Comparison of ENCODE assay signal across 9 cellular contexts in the genomic region with DNA sequence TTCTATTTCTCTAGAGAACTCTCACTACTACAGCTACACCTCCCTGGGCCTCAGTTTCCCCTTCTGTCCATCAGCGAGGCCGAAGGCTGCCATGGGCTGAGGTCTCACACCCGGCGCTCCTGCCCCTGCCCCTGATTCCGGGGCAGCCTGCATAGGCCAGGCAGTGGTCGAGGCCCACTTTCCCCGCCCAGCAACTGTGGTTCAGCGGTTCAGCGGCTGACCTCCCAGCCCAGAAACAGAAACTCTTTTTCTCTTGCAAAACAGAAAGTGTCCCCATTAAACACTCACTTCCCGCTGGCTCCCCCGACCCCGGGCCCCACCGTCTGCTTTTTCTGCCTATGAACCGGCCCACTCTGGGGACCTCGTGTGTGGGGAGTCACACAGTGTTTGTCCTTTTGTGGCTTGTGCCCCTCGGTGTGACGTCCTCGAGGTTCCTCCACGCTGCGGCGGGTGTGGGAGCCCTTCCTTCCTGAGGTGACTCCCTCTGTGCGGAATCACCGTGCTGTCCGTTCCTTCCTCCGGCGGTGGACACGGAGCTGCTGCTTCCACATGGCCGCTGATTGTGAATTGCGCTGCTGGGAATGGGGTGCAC. TPM values are rescaled to one million over a fixed set of nuclear protein-coding genes. Genes with fewer than 3 reads are reported as not detected.
DNase-seq lines count a peak whose midpoint lies in the region; ATAC-seq, FAIRE-seq and TF ChIP-seq lines count a peak whose summit lies in the region.
"Had no signal": no experiment of that assay in that cellular context is flagged by ENCODE, and none has a peak within 500 bp of the region (broad histone marks: within the 10 kb centered on the region; RNA-seq: fewer than 3 reads in every experiment).

No MANE protein-coding gene starts in this region.

- no peak overlapping the region for H2AFZ ChIP-seq in HepG2 (ENCODE audit: low read length)

- CTCF ChIA-PET in HepG2 (lab: Yijun Ruan, JAX; ENCODE audit: low intra/inter-chr PET ratio, low total read pairs): no interaction called here

- no TSS peak for BruUV-seq in HepG2 (replicated peaks; lab: Mats Ljungman, UMichigan)

- peaks cover 2 to 8% of the 10 kb centered on the region in 2 donors for H3K36me3 Mint-ChIP-seq in activated T-cell treated with anti-CD3 and anti-CD28 coated beads, Interleukin-2, amount 50 U/mL, for 72 hours (ENCODE audit: insufficient read depth in 2 of 2)

- H3K27ac ChIP-seq in HepG2 (ENCODE audit: extremely low read length, insufficient read depth, low read length) (no peak overlapping the region), stomach (peak overlapping the region; percentile 33 to 76 (median 72))

- no peak for TF ChIP-seq EP300 in HepG2 (IDR thresholded peaks at IDR 0.05; ENCODE audit: low read depth in 2 of 2, low read length in 2 of 2)
- no peak for TF ChIP-seq EP300 in HepG2 (CRISPR knock-in tag; IDR thresholded peaks at IDR 0.05; ENCODE audit: borderline replicate concordance)
- TF ChIP-seq EP300 in stomach (IDR thresholded peaks at IDR 0.05): no peak

- peak; percentile 59 for DNase-seq in GF-D8 (lab: John Stamatoyannopoulos, UW)
- peak; percentile 66 to 68 for DNase-seq in activated T-cell treated with anti-CD3 and anti-CD28 coated beads, Interleukin-2, amount 50 U/mL, for 72 hours
- no peak for DNase-seq in HepG2 (ENCODE audit: low spot score)
- peak; percentile 50 for DNase-seq in stomach
- DNase-seq in DMS 273 treated with DMSO at 0.1 percent for 48 hours (lab: John Stamatoyannopoulos, UW): no peak

- intact Hi-C loops in HepG2 (cut with micrococcal nuclease; ENCODE audit: unreplicated experiment) (no loop called here), stomach (cut with DNase I; ENCODE audit: low total_unique reads) (no loop called here)

- no peak overlapping the region for H3K9ac ChIP-seq in HepG2 (ENCODE audit: insufficient read depth, low read depth, low read length)

- FAIRE-seq in HepG2 (lab: Jason Lieb, UNC): no peak

- ATAC-seq in HG03095 (IDR thresholded peaks at IDR 0.05; ENCODE audit: unreplicated experiment) (peak; percentile 48), HepG2 (peak; percentile 61), HG03565 (IDR thresholded peaks at IDR 0.05; ENCODE audit: unreplicated experiment) (no peak), GM18498 (IDR thresholded peaks at IDR 0.05; ENCODE audit: unreplicated experiment) (no peak)
- ATAC-seq in activated T-cell treated with anti-CD3 and anti-CD28 coated beads, Interleukin-2, amount 50 U/mL, for 72 hours (replicated peaks in 1 of 2): peak; percentile 30 to 45

- H3K4me1 Mint-ChIP-seq in activated T-cell treated with anti-CD3 and anti-CD28 coated beads, Interleukin-2, amount 50 U/mL, for 72 hours (ENCODE audit: low read depth): peaks cover 36% of the 10 kb centered on the region

- WGBS in HepG2 (ENCODE audit: low lambda C conversion rate): 30% methylated on average over 29 of the region's 29 CpGs
- 46 to 64% (median 56%) methylated on average over 29 of the region's 29 CpGs for WGBS in stomach, 5 donors

- TF ChIP-seq POLR2A in HepG2 (IDR thresholded peaks at IDR 0.05; ENCODE audit: insufficient read depth in 1 of 2, low read depth in 2 of 2, low read length in 2 of 2) (no peak), stomach (IDR thresholded peaks at IDR 0.05) (no peak)

- peak overlapping the region; percentile 67 for H3K4me2 ChIP-seq in HepG2 (ENCODE audit: low read depth, low read length)

- H3K27me3 Mint-ChIP-seq in activated T-cell treated with anti-CD3 and anti-CD28 coated beads, Interleukin-2, amount 50 U/mL, for 72 hours (ENCODE audit: low read depth): peaks cover 17% of the 10 kb centered on the region

- TF ChIP-seq RAD21 in HepG2 (CRISPR knock-in tag; IDR thresholded peaks at IDR 0.05): no peak

- no peaks in the 10 kb centered on the region for H3K36me3 ChIP-seq in HepG2 (replicated peaks in 1 of 2; ENCODE audit: control insufficient read depth in 1 of 2, insufficient read depth in 2 of 2, low read length in 2 of 2)
- no peaks in the 10 kb centered on the region for H3K36me3 ChIP-seq in stomach

- H3K4me3 ChIP-seq in HepG2 (replicated peaks in 1 of 3; ENCODE audit: insufficient read depth in 1 of 3, low read depth in 2 of 3, low read length in 3 of 3) (peak overlapping the region in 2 of 3 experiments; percentile 18 to 55; a peak in 2 of 6 replicates), stomach (peak overlapping the region; percentile 1 to 46 (median 36))

- H3K27ac Mint-ChIP-seq in activated T-cell treated with anti-CD3 and anti-CD28 coated beads, Interleukin-2, amount 50 U/mL, for 72 hours: peak overlapping the region; percentile 47

- H4K20me1 ChIP-seq in HepG2 (ENCODE audit: insufficient read depth, low read length): no peaks in the 10 kb centered on the region; the same call in 1 of the 2 replicates

- H3K9me3 ChIP-seq in HepG2 (ENCODE audit: low read length) (no peaks in the 10 kb centered on the region), stomach (no peaks in the 10 kb centered on the region)

- in situ Hi-C loops in HepG2 (cut with HindIII; ENCODE audit: extremely low pct_ligation_motif_present, low pct_unique_long_range_greater_than_20kb): no loop called here

- peaks cover 27% of the 10 kb centered on the region for H3K4me1 ChIP-seq in HepG2 (ENCODE audit: insufficient read depth, low read length)
- H3K4me1 ChIP-seq in stomach: peaks cover 7 to 24% (median 17%) of the 10 kb centered on the region in 4 donors

- H3K4me3 Mint-ChIP-seq in activated T-cell treated with anti-CD3 and anti-CD28 coated beads, Interleukin-2, amount 50 U/mL, for 72 hours: peak overlapping the region; percentile 70 to 82

- H3K79me2 ChIP-seq in HepG2 (ENCODE audit: insufficient read depth, low read length): no peaks in the 10 kb centered on the region

- H3K27me3 ChIP-seq in HepG2 (ENCODE audit: control insufficient read depth in 1 of 2, insufficient read depth in 2 of 2, low read length in 2 of 2) (peaks cover 17 to 61% of the 10 kb centered on the region in 2 experiments), stomach (peaks cover 0 to 5% (median 0%) of the 10 kb centered on the region in 3 donors)

- no peak for TF ChIP-seq CTCF in HepG2 (CRISPR knock-in tag; IDR thresholded peaks at IDR 0.05)
- TF ChIP-seq CTCF in stomach (IDR thresholded peaks at IDR 0.05): no peak

- H3K9me3 Mint-ChIP-seq in activated T-cell treated with anti-CD3 and anti-CD28 coated beads, Interleukin-2, amount 50 U/mL, for 72 hours: no peaks in the 10 kb centered on the region

- POLR2A ChIA-PET in HepG2 (lab: Yijun Ruan, JAX): no interaction called here

RNA-seq across cellular contexts. Expression of a gene that starts 16.0 kb away (rescaled TPM):
- total RNA-seq in activated T-cell treated with anti-CD3 and anti-CD28 coated beads, Interleukin-2, amount 50 U/mL, for 72 hours: 10 to 100 TPM; 15.7 to 23.0 TPM
- not detected in 2 replicates for total RNA-seq in HepG2 (2016; rRNA removed; fragmentation: Illumina TruSeq; extraction: Trizol)
- total RNA-seq in HepG2 (2016; cell fraction: cytosol; rRNA removed; fragmentation: Illumina TruSeq; extraction: Trizol; ENCODE audit: low read depth): not detected in 2 replicates
- 0.11 TPM in 1 of 2 replicates, not detected in the other for total RNA-seq in HepG2 (2016; cell fraction: insoluble cytoplasmic fraction; rRNA removed; fragmentation: Illumina TruSeq; extraction: Trizol)
- total RNA-seq in HepG2 (2016; cell fraction: membrane; rRNA removed; fragmentation: Illumina TruSeq; extraction: Trizol): 0.09 TPM in 1 of 2 replicates, not detected in the other
- 0.59 TPM in 1 of 2 replicates, not detected in the other for total RNA-seq in HepG2 (2016; cell fraction: nucleus; rRNA removed; fragmentation: Illumina TruSeq; extraction: Trizol)
- polyA plus RNA-seq in HepG2 (2011; rRNA removed): 0.04 and 0.31 TPM in 2 replicates
- 0.15 and 0.24 TPM in 2 replicates for polyA plus RNA-seq in HepG2 (2011; cell fraction: cytosol; rRNA removed)
- 0.18 and 0.19 TPM in 2 replicates for polyA plus RNA-seq in HepG2 (2011; cell fraction: nucleus; rRNA removed)
- not detected in 2 replicates for polyA plus RNA-seq in HepG2 (2012)
- polyA plus RNA-seq in HepG2 (2016; cell fraction: cytosol; fragmentation: Illumina TruSeq; extraction: Trizol; ENCODE audit: low read depth): 0.41 TPM in 1 of 2 replicates, not detected in the other
- polyA plus RNA-seq in HepG2 (2016; cell fraction: insoluble cytoplasmic fraction; fragmentation: Illumina TruSeq; extraction: Trizol; ENCODE audit: low read depth): not detected in 2 replicates
- not detected in 2 replicates for polyA plus RNA-seq in HepG2 (2016; cell fraction: membrane; fragmentation: Illumina TruSeq; extraction: Trizol; ENCODE audit: low read depth)
- polyA plus RNA-seq in HepG2 (2016; cell fraction: nucleus; fragmentation: Illumina TruSeq; extraction: Trizol; ENCODE audit: insufficient read depth, low read depth): not detected in 2 replicates
- polyA minus RNA-seq in HepG2 (2011; rRNA and poly(A)+ RNA removed; ENCODE audit: low replicate concordance): 0.70 TPM in 1 of 2 replicates, not detected in the other
- not detected in 2 replicates for polyA minus RNA-seq in HepG2 (2011; cell fraction: cytosol; rRNA and poly(A)+ RNA removed)
- not detected in 2 replicates for polyA minus RNA-seq in HepG2 (2011; cell fraction: nucleus; rRNA and poly(A)+ RNA removed)
- total RNA-seq in stomach: 1 to 10 TPM in 1 of 5 donors, under 1 TPM in 1, not detected in 3; 0.18 to 2.2 TPM
- under 1 TPM; 0.31 to 0.76 (median 0.60) TPM for polyA plus RNA-seq in stomach
- polyA plus RNA-seq: neural cell had no signal

RNA-seq across cellular contexts. Expression of a gene that starts 26.8 kb away (rescaled TPM):
- total RNA-seq in activated T-cell treated with anti-CD3 and anti-CD28 coated beads, Interleukin-2, amount 50 U/mL, for 72 hours: under 1 TPM; 0.12 to 0.56 TPM
- not detected in 2 replicates for total RNA-seq in HepG2 (2016; rRNA removed; fragmentation: Illumina TruSeq; extraction: Trizol)
- not detected in 2 replicates for total RNA-seq in HepG2 (2016; cell fraction: cytosol; rRNA removed; fragmentation: Illumina TruSeq; extraction: Trizol; ENCODE audit: low read depth)
- not detected in 2 replicates for total RNA-seq in HepG2 (2016; cell fraction: insoluble cytoplasmic fraction; rRNA removed; fragmentation: Illumina TruSeq; extraction: Trizol)
- not detected in 2 replicates for total RNA-seq in HepG2 (2016; cell fraction: membrane; rRNA removed; fragmentation: Illumina TruSeq; extraction: Trizol)
- not detected in 2 replicates for total RNA-seq in HepG2 (2016; cell fraction: nucleus; rRNA removed; fragmentation: Illumina TruSeq; extraction: Trizol)
- not detected in 2 replicates for polyA plus RNA-seq in HepG2 (2011; rRNA removed)
- polyA plus RNA-seq in HepG2 (2011; cell fraction: cytosol; rRNA removed): not detected in 2 replicates
- not detected in 2 replicates for polyA plus RNA-seq in HepG2 (2011; cell fraction: nucleus; rRNA removed)
- not detected in 2 replicates for polyA plus RNA-seq in HepG2 (2012)
- not detected in 2 replicates for polyA plus RNA-seq in HepG2 (2016; cell fraction: cytosol; fragmentation: Illumina TruSeq; extraction: Trizol; ENCODE audit: low read depth)
- polyA plus RNA-seq in HepG2 (2016; cell fraction: insoluble cytoplasmic fraction; fragmentation: Illumina TruSeq; extraction: Trizol; ENCODE audit: low read depth): not detected in 2 replicates
- polyA plus RNA-seq in HepG2 (2016; cell fraction: membrane; fragmentation: Illumina TruSeq; extraction: Trizol; ENCODE audit: low read depth): not detected in 2 replicates
- not detected in 2 replicates for polyA plus RNA-seq in HepG2 (2016; cell fraction: nucleus; fragmentation: Illumina TruSeq; extraction: Trizol; ENCODE audit: insufficient read depth, low read depth)
- polyA minus RNA-seq in HepG2 (2011; rRNA and poly(A)+ RNA removed; ENCODE audit: low replicate concordance): not detected in 2 replicates
- polyA minus RNA-seq in HepG2 (2011; cell fraction: cytosol; rRNA and poly(A)+ RNA removed): not detected in 2 replicates
- not detected in 2 replicates for polyA minus RNA-seq in HepG2 (2011; cell fraction: nucleus; rRNA and poly(A)+ RNA removed)
- total RNA-seq in stomach: under 1 TPM in 1 of 5 donors, not detected in 4; 0.43 TPM
- polyA plus RNA-seq in stomach: under 1 TPM in 1 of 3 donors, not detected in 2; 0.10 TPM

RNA-seq across cellular contexts. Expression of a gene that starts 33.7 kb away (rescaled TPM):
- total RNA-seq in activated T-cell treated with anti-CD3 and anti-CD28 coated beads, Interleukin-2, amount 50 U/mL, for 72 hours: 1 to 10 TPM in 1 of 2 donors, under 1 TPM in 1; 0.37 to 1.4 TPM
- total RNA-seq in HepG2 (2016; rRNA removed; fragmentation: Illumina TruSeq; extraction: Trizol) (104 and 107 TPM in 2 replicates), stomach (100 to 1,000 TPM in 1 of 5 donors, not detected in 4; 415 TPM)
- 27.0 and 30.1 TPM in 2 replicates for total RNA-seq in HepG2 (2016; cell fraction: cytosol; rRNA removed; fragmentation: Illumina TruSeq; extraction: Trizol; ENCODE audit: low read depth)
- total RNA-seq in HepG2 (2016; cell fraction: insoluble cytoplasmic fraction; rRNA removed; fragmentation: Illumina TruSeq; extraction: Trizol): 108 and 118 TPM in 2 replicates
- 67.8 and 70.6 TPM in 2 replicates for total RNA-seq in HepG2 (2016; cell fraction: membrane; rRNA removed; fragmentation: Illumina TruSeq; extraction: Trizol)
- total RNA-seq in HepG2 (2016; cell fraction: nucleus; rRNA removed; fragmentation: Illumina TruSeq; extraction: Trizol): 43.9 and 53.0 TPM in 2 replicates
- polyA plus RNA-seq in HepG2 (2011; rRNA removed) (53.5 and 71.4 TPM in 2 replicates), stomach (under 1 TPM in 1 of 3 donors, not detected in 2; 0.08 TPM)
- polyA plus RNA-seq in HepG2 (2011; cell fraction: cytosol; rRNA removed): 52.8 and 126 TPM in 2 replicates
- polyA plus RNA-seq in HepG2 (2011; cell fraction: nucleus; rRNA removed): 167 and 187 TPM in 2 replicates
- polyA plus RNA-seq in HepG2 (2012): 34.5 and 40.6 TPM in 2 replicates
- polyA plus RNA-seq in HepG2 (2016; cell fraction: cytosol; fragmentation: Illumina TruSeq; extraction: Trizol; ENCODE audit: low read depth): 23.8 and 25.7 TPM in 2 replicates
- 96.8 and 121 TPM in 2 replicates for polyA plus RNA-seq in HepG2 (2016; cell fraction: insoluble cytoplasmic fraction; fragmentation: Illumina TruSeq; extraction: Trizol; ENCODE audit: low read depth)
- 48.5 and 51.3 TPM in 2 replicates for polyA plus RNA-seq in HepG2 (2016; cell fraction: membrane; fragmentation: Illumina TruSeq; extraction: Trizol; ENCODE audit: low read depth)
- 84.0 and 95.2 TPM in 2 replicates for polyA plus RNA-seq in HepG2 (2016; cell fraction: nucleus; fragmentation: Illumina TruSeq; extraction: Trizol; ENCODE audit: insufficient read depth, low read depth)
- polyA minus RNA-seq in HepG2 (2011; rRNA and poly(A)+ RNA removed; ENCODE audit: low replicate concordance): 114 TPM in 1 of 2 replicates, not detected in the other
- polyA minus RNA-seq in HepG2 (2011; cell fraction: cytosol; rRNA and poly(A)+ RNA removed): 45.5 and 50.7 TPM in 2 replicates
- 32.4 and 35.0 TPM in 2 replicates for polyA minus RNA-seq in HepG2 (2011; cell fraction: nucleus; rRNA and poly(A)+ RNA removed)
- polyA plus RNA-seq: neural cell had no signal

Comparison
In these comparisons a context has a peak if more than half of its experiments do, and no peak if none do; other contexts are left out.
1. DNase-seq: peak in GF-D8 (single experiment), activated T-cell treated with anti-CD3 and anti-CD28 coated beads, Interleukin-2, amount 50 U/mL, for 72 hours (2 of 2) and stomach (single experiment); none in HepG2 (single experiment) and DMS 273 treated with DMSO at 0.1 percent for 48 hours (single experiment).
2. ATAC-seq: peak in HG03095 (single experiment), activated T-cell treated with anti-CD3 and anti-CD28 coated beads, Interleukin-2, amount 50 U/mL, for 72 hours (2 of 2) and HepG2 (single experiment); none in HG03565 (single experiment) and GM18498 (single experiment).
3. RNA of a gene that starts 16.0 kb away (total RNA-seq): 15.7 to 23.0 TPM in activated T-cell treated with anti-CD3 and anti-CD28 coated beads, Interleukin-2, amount 50 U/mL, for 72 hours; 0.09 to 0.59 TPM in HepG2 and 0.18 to 2.2 TPM in stomach; every median in the first group is over 4 times any median in the second.